In the genomic region with DNA sequence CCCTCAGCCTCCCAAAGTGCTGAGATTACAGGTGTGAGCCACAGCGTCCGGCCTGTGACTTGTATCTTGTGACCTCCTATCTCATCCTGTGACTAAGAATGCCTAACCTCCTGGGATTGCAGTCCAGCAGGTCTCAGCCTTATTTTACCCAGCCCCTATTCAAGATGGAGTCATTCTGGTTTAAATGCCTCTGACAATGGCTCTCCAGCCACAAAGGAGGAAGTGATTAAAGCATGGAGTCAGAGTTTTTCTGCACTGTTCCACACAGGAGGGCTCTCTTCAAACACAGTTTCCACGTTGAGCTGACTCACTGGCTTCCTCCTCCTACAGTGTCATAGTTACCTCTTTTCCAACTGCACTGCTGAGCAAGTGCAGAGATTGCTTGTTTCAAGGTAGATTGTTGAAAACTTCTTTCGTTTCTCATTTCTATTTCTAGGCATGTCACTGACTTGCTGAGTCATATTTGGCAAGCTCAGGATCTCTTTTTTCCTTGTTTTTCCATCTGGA, we compare ENCODE assay signal across 2 cellular contexts.
TF ChIP-seq lines count a peak whose summit lies in the region.

No MANE protein-coding gene starts in this region.

TF ChIP-seq in SK-N-SH, 30 proteins besides CTCF, POLR2A, EP300 and RAD21 (continued from another document):
- TF ChIP-seq, protein P1, sequence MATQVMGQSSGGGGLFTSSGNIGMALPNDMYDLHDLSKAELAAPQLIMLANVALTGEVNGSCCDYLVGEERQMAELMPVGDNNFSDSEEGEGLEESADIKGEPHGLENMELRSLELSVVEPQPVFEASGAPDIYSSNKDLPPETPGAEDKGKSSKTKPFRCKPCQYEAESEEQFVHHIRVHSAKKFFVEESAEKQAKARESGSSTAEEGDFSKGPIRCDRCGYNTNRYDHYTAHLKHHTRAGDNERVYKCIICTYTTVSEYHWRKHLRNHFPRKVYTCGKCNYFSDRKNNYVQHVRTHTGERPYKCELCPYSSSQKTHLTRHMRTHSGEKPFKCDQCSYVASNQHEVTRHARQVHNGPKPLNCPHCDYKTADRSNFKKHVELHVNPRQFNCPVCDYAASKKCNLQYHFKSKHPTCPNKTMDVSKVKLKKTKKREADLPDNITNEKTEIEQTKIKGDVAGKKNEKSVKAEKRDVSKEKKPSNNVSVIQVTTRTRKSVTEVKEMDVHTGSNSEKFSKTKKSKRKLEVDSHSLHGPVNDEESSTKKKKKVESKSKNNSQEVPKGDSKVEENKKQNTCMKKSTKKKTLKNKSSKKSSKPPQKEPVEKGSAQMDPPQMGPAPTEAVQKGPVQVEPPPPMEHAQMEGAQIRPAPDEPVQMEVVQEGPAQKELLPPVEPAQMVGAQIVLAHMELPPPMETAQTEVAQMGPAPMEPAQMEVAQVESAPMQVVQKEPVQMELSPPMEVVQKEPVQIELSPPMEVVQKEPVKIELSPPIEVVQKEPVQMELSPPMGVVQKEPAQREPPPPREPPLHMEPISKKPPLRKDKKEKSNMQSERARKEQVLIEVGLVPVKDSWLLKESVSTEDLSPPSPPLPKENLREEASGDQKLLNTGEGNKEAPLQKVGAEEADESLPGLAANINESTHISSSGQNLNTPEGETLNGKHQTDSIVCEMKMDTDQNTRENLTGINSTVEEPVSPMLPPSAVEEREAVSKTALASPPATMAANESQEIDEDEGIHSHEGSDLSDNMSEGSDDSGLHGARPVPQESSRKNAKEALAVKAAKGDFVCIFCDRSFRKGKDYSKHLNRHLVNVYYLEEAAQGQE (IDR thresholded peaks at IDR 0.05; ENCODE audit: low read depth, low read length), result no peak
- peak; percentile 76; the same call in 1 of the 2 replicates for TF ChIP-seq YY1 (IDR thresholded peaks at IDR 0.05; ENCODE audit: low read depth)
- TF ChIP-seq POLR2AphosphoS5 (IDR thresholded peaks at IDR 0.05; ENCODE audit: low read depth, low read length), result no peak; the same call in 1 of the 2 replicates
- TF ChIP-seq, protein P2, sequence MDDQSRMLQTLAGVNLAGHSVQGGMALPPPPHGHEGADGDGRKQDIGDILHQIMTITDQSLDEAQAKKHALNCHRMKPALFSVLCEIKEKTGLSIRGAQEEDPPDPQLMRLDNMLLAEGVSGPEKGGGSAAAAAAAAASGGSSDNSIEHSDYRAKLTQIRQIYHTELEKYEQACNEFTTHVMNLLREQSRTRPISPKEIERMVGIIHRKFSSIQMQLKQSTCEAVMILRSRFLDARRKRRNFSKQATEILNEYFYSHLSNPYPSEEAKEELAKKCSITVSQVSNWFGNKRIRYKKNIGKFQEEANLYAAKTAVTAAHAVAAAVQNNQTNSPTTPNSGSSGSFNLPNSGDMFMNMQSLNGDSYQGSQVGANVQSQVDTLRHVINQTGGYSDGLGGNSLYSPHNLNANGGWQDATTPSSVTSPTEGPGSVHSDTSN (IDR thresholded peaks at IDR 0.05), result 0 out of 2 replicates have a peak, but pooled peaks have one; percentile 28
- peak; percentile 32; the same call in 1 of the 2 replicates for TF ChIP-seq ELF1 (IDR thresholded peaks at IDR 0.05)

TF ChIP-seq in WTC11, 78 proteins besides CTCF, POLR2A, EP300 and RAD21 (continued from another document):
- TF ChIP-seq, protein P3, sequence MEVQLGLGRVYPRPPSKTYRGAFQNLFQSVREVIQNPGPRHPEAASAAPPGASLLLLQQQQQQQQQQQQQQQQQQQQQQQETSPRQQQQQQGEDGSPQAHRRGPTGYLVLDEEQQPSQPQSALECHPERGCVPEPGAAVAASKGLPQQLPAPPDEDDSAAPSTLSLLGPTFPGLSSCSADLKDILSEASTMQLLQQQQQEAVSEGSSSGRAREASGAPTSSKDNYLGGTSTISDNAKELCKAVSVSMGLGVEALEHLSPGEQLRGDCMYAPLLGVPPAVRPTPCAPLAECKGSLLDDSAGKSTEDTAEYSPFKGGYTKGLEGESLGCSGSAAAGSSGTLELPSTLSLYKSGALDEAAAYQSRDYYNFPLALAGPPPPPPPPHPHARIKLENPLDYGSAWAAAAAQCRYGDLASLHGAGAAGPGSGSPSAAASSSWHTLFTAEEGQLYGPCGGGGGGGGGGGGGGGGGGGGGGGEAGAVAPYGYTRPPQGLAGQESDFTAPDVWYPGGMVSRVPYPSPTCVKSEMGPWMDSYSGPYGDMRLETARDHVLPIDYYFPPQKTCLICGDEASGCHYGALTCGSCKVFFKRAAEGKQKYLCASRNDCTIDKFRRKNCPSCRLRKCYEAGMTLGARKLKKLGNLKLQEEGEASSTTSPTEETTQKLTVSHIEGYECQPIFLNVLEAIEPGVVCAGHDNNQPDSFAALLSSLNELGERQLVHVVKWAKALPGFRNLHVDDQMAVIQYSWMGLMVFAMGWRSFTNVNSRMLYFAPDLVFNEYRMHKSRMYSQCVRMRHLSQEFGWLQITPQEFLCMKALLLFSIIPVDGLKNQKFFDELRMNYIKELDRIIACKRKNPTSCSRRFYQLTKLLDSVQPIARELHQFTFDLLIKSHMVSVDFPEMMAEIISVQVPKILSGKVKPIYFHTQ (CRISPR knock-in tag; IDR thresholded peaks at IDR 0.05), result no peak
- TF ChIP-seq GRHL2 (CRISPR knock-in tag; IDR thresholded peaks at IDR 0.05; ENCODE audit: insufficient replicate concordance, severe bottlenecking) (no peak), RELA (CRISPR knock-in tag; IDR thresholded peaks at IDR 0.05; ENCODE audit: borderline replicate concordance) (no peak), ZNF396 (CRISPR knock-in tag; IDR thresholded peaks at IDR 0.05; ENCODE audit: borderline replicate concordance) (no peak)
- TF ChIP-seq, protein P4, sequence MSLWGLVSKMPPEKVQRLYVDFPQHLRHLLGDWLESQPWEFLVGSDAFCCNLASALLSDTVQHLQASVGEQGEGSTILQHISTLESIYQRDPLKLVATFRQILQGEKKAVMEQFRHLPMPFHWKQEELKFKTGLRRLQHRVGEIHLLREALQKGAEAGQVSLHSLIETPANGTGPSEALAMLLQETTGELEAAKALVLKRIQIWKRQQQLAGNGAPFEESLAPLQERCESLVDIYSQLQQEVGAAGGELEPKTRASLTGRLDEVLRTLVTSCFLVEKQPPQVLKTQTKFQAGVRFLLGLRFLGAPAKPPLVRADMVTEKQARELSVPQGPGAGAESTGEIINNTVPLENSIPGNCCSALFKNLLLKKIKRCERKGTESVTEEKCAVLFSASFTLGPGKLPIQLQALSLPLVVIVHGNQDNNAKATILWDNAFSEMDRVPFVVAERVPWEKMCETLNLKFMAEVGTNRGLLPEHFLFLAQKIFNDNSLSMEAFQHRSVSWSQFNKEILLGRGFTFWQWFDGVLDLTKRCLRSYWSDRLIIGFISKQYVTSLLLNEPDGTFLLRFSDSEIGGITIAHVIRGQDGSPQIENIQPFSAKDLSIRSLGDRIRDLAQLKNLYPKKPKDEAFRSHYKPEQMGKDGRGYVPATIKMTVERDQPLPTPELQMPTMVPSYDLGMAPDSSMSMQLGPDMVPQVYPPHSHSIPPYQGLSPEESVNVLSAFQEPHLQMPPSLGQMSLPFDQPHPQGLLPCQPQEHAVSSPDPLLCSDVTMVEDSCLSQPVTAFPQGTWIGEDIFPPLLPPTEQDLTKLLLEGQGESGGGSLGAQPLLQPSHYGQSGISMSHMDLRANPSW (CRISPR knock-in tag; conservative IDR thresholded peaks at IDR 0.05; ENCODE audit: low read depth), result no peak
- TF ChIP-seq, protein P5, sequence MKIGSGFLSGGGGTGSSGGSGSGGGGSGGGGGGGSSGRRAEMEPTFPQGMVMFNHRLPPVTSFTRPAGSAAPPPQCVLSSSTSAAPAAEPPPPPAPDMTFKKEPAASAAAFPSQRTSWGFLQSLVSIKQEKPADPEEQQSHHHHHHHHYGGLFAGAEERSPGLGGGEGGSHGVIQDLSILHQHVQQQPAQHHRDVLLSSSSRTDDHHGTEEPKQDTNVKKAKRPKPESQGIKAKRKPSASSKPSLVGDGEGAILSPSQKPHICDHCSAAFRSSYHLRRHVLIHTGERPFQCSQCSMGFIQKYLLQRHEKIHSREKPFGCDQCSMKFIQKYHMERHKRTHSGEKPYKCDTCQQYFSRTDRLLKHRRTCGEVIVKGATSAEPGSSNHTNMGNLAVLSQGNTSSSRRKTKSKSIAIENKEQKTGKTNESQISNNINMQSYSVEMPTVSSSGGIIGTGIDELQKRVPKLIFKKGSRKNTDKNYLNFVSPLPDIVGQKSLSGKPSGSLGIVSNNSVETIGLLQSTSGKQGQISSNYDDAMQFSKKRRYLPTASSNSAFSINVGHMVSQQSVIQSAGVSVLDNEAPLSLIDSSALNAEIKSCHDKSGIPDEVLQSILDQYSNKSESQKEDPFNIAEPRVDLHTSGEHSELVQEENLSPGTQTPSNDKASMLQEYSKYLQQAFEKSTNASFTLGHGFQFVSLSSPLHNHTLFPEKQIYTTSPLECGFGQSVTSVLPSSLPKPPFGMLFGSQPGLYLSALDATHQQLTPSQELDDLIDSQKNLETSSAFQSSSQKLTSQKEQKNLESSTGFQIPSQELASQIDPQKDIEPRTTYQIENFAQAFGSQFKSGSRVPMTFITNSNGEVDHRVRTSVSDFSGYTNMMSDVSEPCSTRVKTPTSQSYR (CRISPR knock-in tag; IDR thresholded peaks at IDR 0.05), result no peak
- TF ChIP-seq, protein P6, sequence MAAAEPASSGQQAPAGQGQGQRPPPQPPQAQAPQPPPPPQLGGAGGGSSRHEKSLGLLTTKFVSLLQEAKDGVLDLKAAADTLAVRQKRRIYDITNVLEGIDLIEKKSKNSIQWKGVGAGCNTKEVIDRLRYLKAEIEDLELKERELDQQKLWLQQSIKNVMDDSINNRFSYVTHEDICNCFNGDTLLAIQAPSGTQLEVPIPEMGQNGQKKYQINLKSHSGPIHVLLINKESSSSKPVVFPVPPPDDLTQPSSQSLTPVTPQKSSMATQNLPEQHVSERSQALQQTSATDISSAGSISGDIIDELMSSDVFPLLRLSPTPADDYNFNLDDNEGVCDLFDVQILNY (CRISPR knock-in tag; IDR thresholded peaks at IDR 0.05), result no peak
- TF ChIP-seq, protein P7, sequence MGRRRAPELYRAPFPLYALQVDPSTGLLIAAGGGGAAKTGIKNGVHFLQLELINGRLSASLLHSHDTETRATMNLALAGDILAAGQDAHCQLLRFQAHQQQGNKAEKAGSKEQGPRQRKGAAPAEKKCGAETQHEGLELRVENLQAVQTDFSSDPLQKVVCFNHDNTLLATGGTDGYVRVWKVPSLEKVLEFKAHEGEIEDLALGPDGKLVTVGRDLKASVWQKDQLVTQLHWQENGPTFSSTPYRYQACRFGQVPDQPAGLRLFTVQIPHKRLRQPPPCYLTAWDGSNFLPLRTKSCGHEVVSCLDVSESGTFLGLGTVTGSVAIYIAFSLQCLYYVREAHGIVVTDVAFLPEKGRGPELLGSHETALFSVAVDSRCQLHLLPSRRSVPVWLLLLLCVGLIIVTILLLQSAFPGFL (CRISPR knock-in tag; IDR thresholded peaks at IDR 0.05; ENCODE audit: borderline replicate concordance), result no peak
